Comparison of ENCODE assay signal across 12 cellular contexts in genomic region chr1:231139659-231140650, GRCh38. TPM values are rescaled to one million over a fixed set of nuclear protein-coding genes. Genes with fewer than 3 reads are reported as not detected.
DNase-seq lines count a peak whose midpoint lies in the region; FAIRE-seq and TF ChIP-seq lines count a peak whose summit lies in the region.
"Had no signal": no experiment of that assay in that cellular context is flagged by ENCODE, and none has a peak within 500 bp of the region (broad histone marks: within the 10 kb centered on the region; RNA-seq: fewer than 3 reads in every experiment).

No MANE protein-coding gene starts in this region.

- no peak for FAIRE-seq in bronchial epithelial cell (lab: Jason Lieb, UNC)
- FAIRE-seq: kidney had no signal

- H3K27ac ChIP-seq in mesodermal cell (ENCODE audit: low read depth, low read length, severe bottlenecking) = peak overlapping the region; percentile 43

- no peak for TF ChIP-seq CTCF in bronchial epithelial cell (IDR thresholded peaks at IDR 0.05; ENCODE audit: insufficient read depth, low read length, severe bottlenecking)

- H3K4me1 ChIP-seq in mesodermal cell (ENCODE audit: control insufficient read depth, insufficient read depth, low read length, poor library complexity, severe bottlenecking) = peaks cover 16% of the 10 kb centered on the region

- 93 to 95% methylated on average over 6 of the region's 7 CpGs for WGBS in mesodermal cell (ENCODE audit: insufficient coverage in 2 of 2), 2 experiments

- DNase-seq in AG20443 (ENCODE audit: low spot score) = peak; percentile 52
- peak; percentile 58 for DNase-seq in MG63
- peak; percentile 26 for DNase-seq in bronchial epithelial cell (ENCODE audit: low read depth)
- no peak for DNase-seq in NOMO-1 treated with DMSO at 0.1 percent for 48 hours (lab: John Stamatoyannopoulos, UW; ENCODE audit: unreplicated experiment)
- no peak for DNase-seq in activated CD4-positive, alpha-beta T cell treated with anti-CD3 and anti-CD28 coated beads, Interleukin-2, amount 50 U/mL, for 48 hours
- no peak for DNase-seq in D341Med (ENCODE audit: low spot score)
- no peak for DNase-seq in NCI-H187 treated with DMSO at 0.1 percent for 48 hours (lab: John Stamatoyannopoulos, UW)
- DNase-seq: effector memory CD4-positive, alpha-beta T cell; kidney; NK-92 treated with Interleukin-12 subunit alpha and Interleukin-12 subunit beta, amount 100 ng/mL, for 24 hours had no signal

- H3K27me3 ChIP-seq in MG63 (peaks cover 7% of the 10 kb centered on the region), bronchial epithelial cell (ENCODE audit: control insufficient read depth, insufficient read depth, low read length) (peaks cover 4% of the 10 kb centered on the region)

- H3K9me3 ChIP-seq in MG63 = 0 out of 2 replicates have a peak, but pooled peaks cover 5% of the 10 kb centered on the region
- H3K9me3 ChIP-seq in mesodermal cell (ENCODE audit: control insufficient read depth, low read length) = no peaks in the 10 kb centered on the region

- H3K4me3 ChIP-seq in MG63 = no peak overlapping the region
- no peak overlapping the region for H3K4me3 ChIP-seq in bronchial epithelial cell (ENCODE audit: low read depth, low read length)
- H3K4me3 ChIP-seq in mesodermal cell (ENCODE audit: extremely low read depth, insufficient read depth, low read length, poor library complexity, severe bottlenecking) = no peak overlapping the region

- H3K36me3 ChIP-seq in MG63 = no peaks in the 10 kb centered on the region
- no peaks in the 10 kb centered on the region for H3K36me3 ChIP-seq in bronchial epithelial cell (ENCODE audit: control insufficient read depth, insufficient read depth, low read length)
- H3K36me3 ChIP-seq in mesodermal cell (ENCODE audit: control insufficient read depth, insufficient read depth, low read length) = no peaks in the 10 kb centered on the region

RNA-seq across cellular contexts. Expression of gene TRIM67, which starts 21.9 kb away (rescaled TPM):
- not detected in 2 replicates for total RNA-seq in MG63 (2014; rRNA removed; shearing (Covaris generic); ENCODE audit: low replicate concordance)
- total RNA-seq in bronchial epithelial cell = not detected in 2 replicates
- polyA plus RNA-seq in mesodermal cell (2013, experiment 1 of 2) = 0.11 TPM
- polyA plus RNA-seq in mesodermal cell (2013, experiment 2 of 2) = 0.05 TPM
- total RNA-seq: kidney, pulmonary artery endothelial cell had no signal

Comparison
In these comparisons a context has a peak if more than half of its experiments do, and no peak if none do; other contexts are left out.
1. DNase-seq: peak in AG20443 (single experiment), MG63 (single experiment) and bronchial epithelial cell (single experiment); none in NOMO-1 treated with DMSO at 0.1 percent for 48 hours (single experiment), activated CD4-positive, alpha-beta T cell treated with anti-CD3 and anti-CD28 coated beads, Interleukin-2, amount 50 U/mL, for 48 hours (0 of 2), D341Med (single experiment) and NCI-H187 treated with DMSO at 0.1 percent for 48 hours (single experiment).